In genomic region chr2:134852518-134852917, GRCh38 we compare ENCODE assay signal across 23 cellular contexts. TPM values are rescaled to one million over a fixed set of nuclear protein-coding genes. Genes with fewer than 3 reads are reported as not detected.
"Had no signal": no experiment of that assay in that cellular context is flagged by ENCODE, and none has a peak within 500 bp of the region (broad histone marks: within the 10 kb centered on the region; RNA-seq: fewer than 3 reads in every experiment).

No MANE protein-coding gene starts in this region.

- H3K9me3 ChIP-seq: ovary, upper lobe of left lung had no signal

- ATAC-seq: activated CD8-positive, alpha-beta memory T cell treated with anti-CD3 and anti-CD28 coated beads, Interleukin-2, amount 10 ng/mL, durations not matched to agents 7 days and 5 days; left ventricle myocardium superior had no signal

- FAIRE-seq: kidney had no signal

- H3K9me3 Mint-ChIP-seq: activated naive CD8-positive, alpha-beta T cell treated with anti-CD3 and anti-CD28 coated beads, Interleukin-2, amount 10 ng/mL, durations not matched to agents 7 days and 5 days; stimulated activated naive CD8-positive, alpha-beta T cell treated with anti-CD3 and anti-CD28 coated beads, Interleukin-15, Interleukin-2, amounts not matched to agents 100 ng/mL and 50 ng/mL, for 24 hours; T-helper 1 cell treated with Interleukin-12 subunit alpha and Interleukin-12 subunit beta and Interleukin-4 antibody, amounts not matched to agents 30 μg/mL and 1 μg/mL, for 36 hours had no signal

- H3K36me3 Mint-ChIP-seq: activated CD8-positive, alpha-beta memory T cell treated with anti-CD3 and anti-CD28 coated beads, Interleukin-2, amount 10 ng/mL, durations not matched to agents 7 days and 5 days; activated naive CD8-positive, alpha-beta T cell treated with anti-CD3 and anti-CD28 coated beads, Interleukin-2, amount 10 ng/mL, durations not matched to agents 7 days and 5 days had no signal

- H3K4me3 ChIP-seq: breast epithelium, ovary, sigmoid colon, upper lobe of left lung had no signal

- H3K4me1 ChIP-seq: breast epithelium, sigmoid colon, upper lobe of left lung had no signal

- H3K27ac Mint-ChIP-seq: activated B cell treated with CpG ODN at 0.5 μM for 24 hours; activated CD8-positive, alpha-beta memory T cell treated with anti-CD3 and anti-CD28 coated beads, Interleukin-2, amount 10 ng/mL, durations not matched to agents 7 days and 5 days; activated naive CD8-positive, alpha-beta T cell treated with anti-CD3 and anti-CD28 coated beads, Interleukin-2, amount 10 ng/mL, durations not matched to agents 7 days and 5 days; stimulated activated naive CD8-positive, alpha-beta T cell treated with anti-CD3 and anti-CD28 coated beads, Interleukin-15, Interleukin-2, amounts not matched to agents 100 ng/mL and 50 ng/mL, for 24 hours; T-helper 1 cell treated with Interleukin-12 subunit alpha and Interleukin-12 subunit beta and Interleukin-4 antibody, amounts not matched to agents 30 μg/mL and 1 μg/mL, for 36 hours had no signal

- DNase-seq: activated B cell treated with CpG ODN at 0.5 μM for 24 hours; activated CD4-positive, alpha-beta T cell treated with anti-CD3 and anti-CD28 coated beads, Interleukin-2, amount 50 U/mL, for 48 hours; activated CD8-positive, alpha-beta memory T cell treated with anti-CD3 and anti-CD28 coated beads, Interleukin-2, amount 10 ng/mL, durations not matched to agents 7 days and 5 days; activated gamma-delta T cell treated with Interleukin-2 at 50 U/mL for 16 hours; activated naive CD8-positive, alpha-beta T cell treated with anti-CD3 and anti-CD28 coated beads, Interleukin-2, amount 10 ng/mL, durations not matched to agents 7 days and 5 days; activated T-cell treated with anti-CD3 and anti-CD28 coated beads, Interleukin-2, amount 50 U/mL, for 48 hours; anterior cingulate cortex; kidney; left ventricle myocardium superior; ovary; sigmoid colon; stimulated activated CD4-positive, alpha-beta T cell treated with anti-CD3 and anti-CD28 coated beads, Interleukin-4, amount 100 ng/mL, for 24 hours; upper lobe of left lung had no signal

- H3K4me1 Mint-ChIP-seq: activated CD8-positive, alpha-beta memory T cell treated with anti-CD3 and anti-CD28 coated beads, Interleukin-2, amount 10 ng/mL, durations not matched to agents 7 days and 5 days; activated naive CD8-positive, alpha-beta T cell treated with anti-CD3 and anti-CD28 coated beads, Interleukin-2, amount 10 ng/mL, durations not matched to agents 7 days and 5 days had no signal

- H3K27me3 Mint-ChIP-seq: activated B cell treated with CpG ODN at 0.5 μM for 24 hours; activated CD8-positive, alpha-beta memory T cell treated with anti-CD3 and anti-CD28 coated beads, Interleukin-2, amount 10 ng/mL, durations not matched to agents 7 days and 5 days; activated naive CD8-positive, alpha-beta T cell treated with anti-CD3 and anti-CD28 coated beads, Interleukin-2, amount 10 ng/mL, durations not matched to agents 7 days and 5 days; stimulated activated naive CD8-positive, alpha-beta T cell treated with anti-CD3 and anti-CD28 coated beads, Interleukin-15, Interleukin-2, amounts not matched to agents 100 ng/mL and 50 ng/mL, for 24 hours had no signal

- H3K27me3 ChIP-seq: breast epithelium, ovary, sigmoid colon, upper lobe of left lung had no signal

- H3K27ac ChIP-seq: breast epithelium, ovary, sigmoid colon, upper lobe of left lung had no signal

- H3K36me3 ChIP-seq: breast epithelium, ovary, sigmoid colon, upper lobe of left lung had no signal

- H3K4me3 Mint-ChIP-seq: activated B cell treated with CpG ODN at 0.5 μM for 24 hours; activated CD8-positive, alpha-beta memory T cell treated with anti-CD3 and anti-CD28 coated beads, Interleukin-2, amount 10 ng/mL, durations not matched to agents 7 days and 5 days; activated naive CD8-positive, alpha-beta T cell treated with anti-CD3 and anti-CD28 coated beads, Interleukin-2, amount 10 ng/mL, durations not matched to agents 7 days and 5 days; stimulated activated naive CD8-positive, alpha-beta T cell treated with anti-CD3 and anti-CD28 coated beads, Interleukin-15, Interleukin-2, amounts not matched to agents 100 ng/mL and 50 ng/mL, for 24 hours; T-helper 1 cell treated with Interleukin-12 subunit alpha and Interleukin-12 subunit beta and Interleukin-4 antibody, amounts not matched to agents 30 μg/mL and 1 μg/mL, for 36 hours had no signal

RNA-seq across cellular contexts. Expression of gene ACMSD, which starts 14.1 kb away (rescaled TPM):
- total RNA-seq: activated B cell treated with CpG ODN at 0.5 μM for 24 hours; activated CD8-positive, alpha-beta memory T cell treated with anti-CD3 and anti-CD28 coated beads, Interleukin-2, amount 10 ng/mL, durations not matched to agents 7 days and 5 days; activated naive CD8-positive, alpha-beta T cell treated with anti-CD3 and anti-CD28 coated beads, Interleukin-2, amount 10 ng/mL, durations not matched to agents 7 days and 5 days; cerebellum; dermis microvascular lymphatic vessel endothelial cell; fibroblast of villous mesenchyme; left ventricle myocardium superior; mesenteric fat pad; ovary; sigmoid colon; temporal lobe had no signal
- polyA plus RNA-seq: esophagus, neural cell, ovary, sigmoid colon had no signal
